ENCODE assay signal across 13 cellular contexts in the genomic region with DNA sequence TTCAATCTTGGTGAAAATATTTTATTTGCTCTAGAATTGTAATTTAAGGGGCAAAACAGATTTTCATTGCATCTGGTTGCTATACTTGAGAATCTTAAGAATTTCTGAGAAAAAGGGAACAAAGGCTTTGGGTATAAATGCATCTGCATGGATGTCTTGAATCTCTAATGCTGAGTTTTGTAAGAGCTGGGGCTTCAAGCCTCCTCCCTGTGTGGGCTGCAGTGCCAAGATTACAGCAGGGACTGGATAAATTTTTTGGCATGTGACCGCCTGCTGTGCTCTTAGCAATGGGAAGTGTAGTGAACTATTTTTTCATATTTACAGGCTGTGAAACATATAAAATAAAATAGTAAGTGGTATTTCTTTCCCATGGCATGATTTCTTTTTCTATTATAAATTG.
A peak's percentile ranks its signal among the peaks of the same experiment; 100 is the strongest.
DNase-seq lines count a peak whose midpoint lies in the region; ATAC-seq and TF ChIP-seq lines count a peak whose summit lies in the region.
"Had no signal": no experiment of that assay in that cellular context is flagged by ENCODE, and none has a peak within 500 bp of the region (broad histone marks: within the 10 kb centered on the region; RNA-seq: fewer than 3 reads in every experiment).

No MANE protein-coding gene starts in this region.

- H3K4me1 ChIP-seq in tibial artery (peaks cover 0 to 3% (median 0%) of the 10 kb centered on the region in 4 donors), osteoblast (ENCODE audit: insufficient read depth, low read length) (peaks cover 2% of the 10 kb centered on the region)

- intact Hi-C loops in left ventricle myocardium superior (cut with micrococcal nuclease) = no loop called here
- intact Hi-C loops in tibial artery (cut with DNase I; ENCODE audit: low total_unique reads) = no loop called here

- H2AFZ ChIP-seq in osteoblast (ENCODE audit: low read length) = no peak overlapping the region

- H3K4me3 ChIP-seq in tibial artery = no peak overlapping the region
- H3K4me3 ChIP-seq in osteoblast (ENCODE audit: insufficient read depth, low read length) = no peak overlapping the region

- DNase-seq in DMS 273 (lab: John Stamatoyannopoulos, UW; ENCODE audit: unreplicated experiment) (peak; percentile 10), DMS 273 treated with DMSO at 0.1 percent for 48 hours (lab: John Stamatoyannopoulos, UW) (no peak), cerebellar cortex (ENCODE audit: low spot score) (peak; percentile 42), left ventricle myocardium superior (peak; percentile 36), tibial artery (peak; percentile 66 to 67), osteoblast (ENCODE audit: insufficient read length, low spot score, missing footprints) (no peak), HEK293T (ENCODE audit: extremely low spot score) (no peak), NCI-H1092 treated with DMSO at 0.1 percent for 48 hours (lab: John Stamatoyannopoulos, UW) (no peak)
- DNase-seq: activated CD4-positive, alpha-beta T cell treated with anti-CD3 and anti-CD28 coated beads for 1 hour; activated naive CD4-positive, alpha-beta T cell treated with anti-CD3 and anti-CD28 coated beads, Interleukin-2, amount 10 ng/mL, durations not matched to agents 7 days and 5 days; GF-D8; glutamatergic neuron had no signal

- peak; percentile 70 for ATAC-seq in left ventricle myocardium superior

- no peaks in the 10 kb centered on the region for H3K27me3 ChIP-seq in tibial artery
- H3K27me3 ChIP-seq in osteoblast (ENCODE audit: insufficient read depth, low read length) = no peaks in the 10 kb centered on the region

- no peak overlapping the region for H3K4me2 ChIP-seq in osteoblast (ENCODE audit: insufficient read depth, low read length)

- H3K27ac ChIP-seq in tibial artery (no peak overlapping the region), osteoblast (ENCODE audit: low read depth, low read length) (no peak overlapping the region)
- H3K27ac ChIP-seq: 22Rv1 had no signal

- TF ChIP-seq CTCF in tibial artery (IDR thresholded peaks at IDR 0.05) (no peak), osteoblast (IDR thresholded peaks at IDR 0.05; ENCODE audit: extremely low read depth, low read depth, low read length) (no peak)

- H3K36me3 ChIP-seq in tibial artery (peaks cover 0 to 8% (median 6%) of the 10 kb centered on the region in 3 donors), osteoblast (ENCODE audit: insufficient read depth, low read length) (no peaks in the 10 kb centered on the region)

- H4K20me1 ChIP-seq in osteoblast (ENCODE audit: insufficient read depth, low read length) = no peaks in the 10 kb centered on the region

- H3K79me2 ChIP-seq in osteoblast (ENCODE audit: insufficient read depth, low read length) = no peaks in the 10 kb centered on the region

- CTCF ChIA-PET in HEK293T (lab: Yijun Ruan, JAX) = no interaction called here

- POLR2A ChIA-PET in HEK293T (lab: Yijun Ruan, JAX) = no interaction called here

- H3K9me3 ChIP-seq in tibial artery = no peaks in the 10 kb centered on the region
- no peaks in the 10 kb centered on the region for H3K9me3 ChIP-seq in osteoblast (ENCODE audit: low read depth, low read length)

TF ChIP-seq in HEK293T, 16 proteins besides CTCF, POLR2A, EP300 and RAD21:
- TF ChIP-seq NFRKB (IDR thresholded peaks at IDR 0.05) (no peak), BHLHE40 (IDR thresholded peaks at IDR 0.05; ENCODE audit: borderline replicate concordance) (no peak), FOXK2 (IDR thresholded peaks at IDR 0.05) (no peak), ARNT (IDR thresholded peaks at IDR 0.05) (no peak), LEF1 (IDR thresholded peaks at IDR 0.05; ENCODE audit: borderline replicate concordance) (no peak), HDGF (IDR thresholded peaks at IDR 0.05; ENCODE audit: borderline replicate concordance) (no peak), FOXA1 (IDR thresholded peaks at IDR 0.05) (no peak), ELF4 (IDR thresholded peaks at IDR 0.05) (no peak), CTBP1 (IDR thresholded peaks at IDR 0.05; ENCODE audit: borderline replicate concordance) (no peak), TARDBP (IDR thresholded peaks at IDR 0.05) (no peak), FOXM1 (IDR thresholded peaks at IDR 0.05; ENCODE audit: borderline replicate concordance) (no peak), ZNF384 (IDR thresholded peaks at IDR 0.05) (no peak), SUZ12 (IDR thresholded peaks at IDR 0.05) (no peak), SP1 (IDR thresholded peaks at IDR 0.05) (no peak), L3MBTL2 (conservative IDR thresholded peaks at IDR 0.05) (no peak)
- TF ChIP-seq, protein P1, sequence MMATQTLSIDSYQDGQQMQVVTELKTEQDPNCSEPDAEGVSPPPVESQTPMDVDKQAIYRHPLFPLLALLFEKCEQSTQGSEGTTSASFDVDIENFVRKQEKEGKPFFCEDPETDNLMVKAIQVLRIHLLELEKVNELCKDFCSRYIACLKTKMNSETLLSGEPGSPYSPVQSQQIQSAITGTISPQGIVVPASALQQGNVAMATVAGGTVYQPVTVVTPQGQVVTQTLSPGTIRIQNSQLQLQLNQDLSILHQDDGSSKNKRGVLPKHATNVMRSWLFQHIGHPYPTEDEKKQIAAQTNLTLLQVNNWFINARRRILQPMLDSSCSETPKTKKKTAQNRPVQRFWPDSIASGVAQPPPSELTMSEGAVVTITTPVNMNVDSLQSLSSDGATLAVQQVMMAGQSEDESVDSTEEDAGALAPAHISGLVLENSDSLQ (IDR thresholded peaks at IDR 0.05) = no peak

Comparison
In these comparisons a context has a peak if more than half of its experiments do, and no peak if none do; other contexts are left out.
1. DNase-seq: peak in DMS 273 (single experiment), cerebellar cortex (single experiment), left ventricle myocardium superior (single experiment) and tibial artery (2 of 2); none in DMS 273 treated with DMSO at 0.1 percent for 48 hours (single experiment), osteoblast (single experiment), HEK293T (single experiment) and NCI-H1092 treated with DMSO at 0.1 percent for 48 hours (single experiment).